In the genomic region with DNA sequence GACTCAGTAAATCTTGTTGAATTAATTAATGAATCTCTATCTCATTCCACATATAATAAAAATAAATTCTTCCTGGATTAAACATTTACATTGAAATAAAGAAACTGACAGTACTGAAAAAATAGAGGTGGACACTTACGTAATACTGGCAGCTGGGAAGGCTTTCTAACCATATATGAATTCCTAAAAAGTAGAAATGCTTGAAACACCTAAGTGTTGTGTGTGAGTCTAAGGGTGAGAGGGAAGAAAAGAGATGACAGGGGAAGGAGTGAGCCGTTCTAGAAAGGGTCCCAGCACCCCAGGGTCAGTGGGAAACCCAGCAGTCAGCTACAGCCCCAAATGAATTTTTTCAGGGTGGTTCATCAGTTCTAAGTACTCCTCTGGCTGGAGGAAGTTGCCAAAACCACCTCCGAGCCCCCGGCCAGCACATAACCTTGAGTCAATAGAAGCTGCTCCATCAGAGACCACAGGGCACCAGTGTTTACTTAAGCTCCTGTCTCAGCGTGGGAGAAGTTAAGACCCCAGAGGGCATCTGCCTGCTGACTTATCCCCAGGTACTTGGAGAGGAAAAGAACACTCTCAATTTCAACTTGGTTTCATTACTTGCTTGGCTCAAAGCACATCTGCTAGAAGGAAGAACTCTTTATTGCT, we compare ENCODE assay signal across 1 cellular context.
TF ChIP-seq lines count a peak whose summit lies in the region.

No MANE protein-coding gene starts in this region.

TF ChIP-seq in A549, 52 proteins besides CTCF, POLR2A, EP300 and RAD21 (continued from another document):
- TF ChIP-seq, protein P1, sequence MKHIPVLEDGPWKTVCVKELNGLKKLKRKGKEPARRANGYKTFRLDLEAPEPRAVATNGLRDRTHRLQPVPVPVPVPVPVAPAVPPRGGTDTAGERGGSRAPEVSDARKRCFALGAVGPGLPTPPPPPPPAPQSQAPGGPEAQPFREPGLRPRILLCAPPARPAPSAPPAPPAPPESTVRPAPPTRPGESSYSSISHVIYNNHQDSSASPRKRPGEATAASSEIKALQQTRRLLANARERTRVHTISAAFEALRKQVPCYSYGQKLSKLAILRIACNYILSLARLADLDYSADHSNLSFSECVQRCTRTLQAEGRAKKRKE (CRISPR knock-in tag; IDR thresholded peaks at IDR 0.05; ENCODE audit: low read depth): no peak
- TF ChIP-seq EHMT2 (IDR thresholded peaks at IDR 0.05; ENCODE audit: low read depth): no peak
- TF ChIP-seq, protein P2, sequence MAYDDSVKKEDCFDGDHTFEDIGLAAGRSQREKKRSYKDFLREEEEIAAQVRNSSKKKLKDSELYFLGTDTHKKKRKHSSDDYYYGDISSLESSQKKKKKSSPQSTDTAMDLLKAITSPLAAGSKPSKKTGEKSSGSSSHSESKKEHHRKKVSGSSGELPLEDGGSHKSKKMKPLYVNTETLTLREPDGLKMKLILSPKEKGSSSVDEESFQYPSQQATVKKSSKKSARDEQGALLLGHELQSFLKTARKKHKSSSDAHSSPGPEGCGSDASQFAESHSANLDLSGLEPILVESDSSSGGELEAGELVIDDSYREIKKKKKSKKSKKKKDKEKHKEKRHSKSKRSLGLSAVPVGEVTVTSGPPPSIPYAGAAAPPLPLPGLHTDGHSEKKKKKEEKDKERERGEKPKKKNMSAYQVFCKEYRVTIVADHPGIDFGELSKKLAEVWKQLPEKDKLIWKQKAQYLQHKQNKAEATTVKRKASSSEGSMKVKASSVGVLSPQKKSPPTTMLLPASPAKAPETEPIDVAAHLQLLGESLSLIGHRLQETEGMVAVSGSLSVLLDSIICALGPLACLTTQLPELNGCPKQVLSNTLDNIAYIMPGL (CRISPR knock-in tag; IDR thresholded peaks at IDR 0.05; ENCODE audit: borderline replicate concordance): no peak
